In the genomic region with DNA sequence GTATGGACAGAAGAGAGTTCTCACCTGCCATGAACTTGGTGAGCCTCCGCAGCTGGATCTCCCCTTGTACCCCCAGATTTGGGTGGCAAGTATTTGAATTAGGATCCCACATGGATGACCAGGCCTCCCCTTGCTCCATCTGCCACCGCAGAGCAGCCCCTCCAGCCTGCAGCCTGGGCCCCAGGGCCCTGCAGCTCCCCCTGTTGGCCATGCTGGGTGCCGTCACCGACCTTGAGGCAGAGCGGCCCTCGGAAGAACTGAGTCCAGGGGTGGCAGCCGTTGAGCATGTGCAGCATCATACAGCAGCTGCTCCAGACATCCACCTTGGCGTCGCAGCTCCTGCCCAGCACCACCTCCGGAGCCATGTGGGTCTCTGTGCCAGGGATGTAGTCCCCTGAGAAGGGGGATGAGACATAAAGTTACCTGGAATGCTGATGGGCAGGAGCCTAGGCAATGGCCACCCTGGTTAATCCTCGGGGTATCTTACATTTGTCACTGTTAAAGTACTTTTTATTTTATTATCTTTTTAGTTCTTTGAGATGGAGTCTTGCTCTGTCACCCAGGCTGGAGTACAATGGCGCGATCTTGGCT, we compare ENCODE assay signal across 9 cellular contexts. TPM values are rescaled to one million over a fixed set of nuclear protein-coding genes. Genes with fewer than 3 reads are reported as not detected.
DNase-seq lines count a peak whose midpoint lies in the region; ATAC-seq and TF ChIP-seq lines count a peak whose summit lies in the region.
"Had no signal": no experiment of that assay in that cellular context is flagged by ENCODE, and none has a peak within 500 bp of the region (broad histone marks: within the 10 kb centered on the region; RNA-seq: fewer than 3 reads in every experiment).

No MANE protein-coding gene starts in this region.

- H3K27ac ChIP-seq in 22Rv1: no peak overlapping the region

- peaks cover 17% of the 10 kb centered on the region for H3K36me3 ChIP-seq in H7 (replicated peaks; ENCODE audit: control insufficient read depth, insufficient read depth, low read length)

- H3K4me3 ChIP-seq in H7 (ENCODE audit: insufficient read depth, low read depth, low read length): no peak overlapping the region

- TF ChIP-seq CTCF in 22Rv1 (IDR thresholded peaks at IDR 0.05) (peak; percentile 93), endothelial cell (IDR thresholded peaks at IDR 0.05; ENCODE audit: unreplicated experiment) (peak; percentile 70)

- peaks cover 9% of the 10 kb centered on the region for H3K36me3 Mint-ChIP-seq in endothelial cell (ENCODE audit: low read depth, unreplicated experiment)

- ATAC-seq in GM19455 (IDR thresholded peaks at IDR 0.05; ENCODE audit: unreplicated experiment) (no peak), HG03025 (IDR thresholded peaks at IDR 0.05; ENCODE audit: low FRiP score, unreplicated experiment) (no peak), HG03342 (IDR thresholded peaks at IDR 0.05; ENCODE audit: unreplicated experiment) (no peak)

- no peak overlapping the region for H3K27ac Mint-ChIP-seq in endothelial cell (ENCODE audit: unreplicated experiment)

- peak; percentile 96 for DNase-seq in H7
- DNase-seq in activated CD4-positive, alpha-beta T cell treated with anti-CD3 and anti-CD28 coated beads, Interleukin-2, amount 50 U/mL, for 24 hours (ENCODE audit: low read depth in 1 of 2, low spot score in 1 of 2): peak; percentile 40 to 44
- peak; percentile 72 for DNase-seq in endothelial cell (ENCODE audit: low spot score)
- DNase-seq in stimulated activated CD4-positive, alpha-beta T cell treated with anti-CD3 and anti-CD28 coated beads, Interleukin-15, amount 100 ng/mL, for 24 hours: peak; percentile 71

- no peak overlapping the region for H3K4me3 Mint-ChIP-seq in endothelial cell (ENCODE audit: unreplicated experiment)

- H3K4me1 Mint-ChIP-seq in endothelial cell (ENCODE audit: unreplicated experiment): no peaks in the 10 kb centered on the region

- no peaks in the 10 kb centered on the region for H3K27me3 ChIP-seq in H7 (ENCODE audit: control insufficient read depth, insufficient read depth, low read length)

- H3K9me3 Mint-ChIP-seq in endothelial cell (ENCODE audit: unreplicated experiment): no peaks in the 10 kb centered on the region

- H3K27me3 Mint-ChIP-seq in endothelial cell (ENCODE audit: unreplicated experiment): no peaks in the 10 kb centered on the region

RNA-seq across cellular contexts. Expression of a gene that starts 9.0 kb away (rescaled TPM):
- total RNA-seq in H7 (2014; rRNA removed; shearing (Covaris generic)): 0.24 TPM in 1 of 2 replicates, not detected in the other
- not detected for total RNA-seq in endothelial cell (ENCODE audit: unreplicated experiment)
- total RNA-seq: temporal lobe had no signal

RNA-seq across cellular contexts. Expression of a gene that starts 45.9 kb away (rescaled TPM):
- 1.6 TPM in 2 replicates for total RNA-seq in H7 (2014; rRNA removed; shearing (Covaris generic))
- total RNA-seq in endothelial cell (ENCODE audit: unreplicated experiment): 5.2 TPM

RNA-seq across cellular contexts. Expression of a gene that starts 49.2 kb away (rescaled TPM):
- 1.7 and 2.4 TPM in 2 replicates for total RNA-seq in H7 (2014; rRNA removed; shearing (Covaris generic))
- 103 TPM for total RNA-seq in endothelial cell (ENCODE audit: unreplicated experiment)

Comparison
In these comparisons a context has a peak if more than half of its experiments do, and no peak if none do; other contexts are left out.
1. DNase-seq: peak in every context shown above with its lines; median percentile 96 in H7; 72 in endothelial cell; 71 in stimulated activated CD4-positive, alpha-beta T cell treated with anti-CD3 and anti-CD28 coated beads, Interleukin-15, amount 100 ng/mL, for 24 hours; 42 in activated CD4-positive, alpha-beta T cell treated with anti-CD3 and anti-CD28 coated beads, Interleukin-2, amount 50 U/mL, for 24 hours.
2. RNA of a gene that starts 49.2 kb away (total RNA-seq): 103 TPM in endothelial cell (single experiment); 1.7 to 2.4 TPM in H7; every median in the first group is over 10 times any median in the second.